In genomic region chr14:69617796-69618195, GRCh38 we compare ENCODE assay signal across 14 cellular contexts. TPM values are rescaled to one million over a fixed set of nuclear protein-coding genes. Genes with fewer than 3 reads are reported as not detected.
A peak's percentile ranks its signal among the peaks of the same experiment; 100 is the strongest.
DNase-seq lines count a peak whose midpoint lies in the region; ATAC-seq and TF ChIP-seq lines count a peak whose summit lies in the region.
"Had no signal": no experiment of that assay in that cellular context is flagged by ENCODE, and none has a peak within 500 bp of the region (broad histone marks: within the 10 kb centered on the region; RNA-seq: fewer than 3 reads in every experiment).

No MANE protein-coding gene starts in this region.

- H3K9me3 ChIP-seq in BLaER1 treated with 17β-estradiol and CSF1 and Interleukin-3, amounts not matched to agents 10 nM and 100 nM (replicated peaks in 1 of 11) = no peaks in the 10 kb centered on the region
- H3K9me3 ChIP-seq in DOHH2 (ENCODE audit: control insufficient read depth, insufficient read depth, low read length) (no peaks in the 10 kb centered on the region), muscle layer of colon (ENCODE audit: low read length) (no peaks in the 10 kb centered on the region), neuronal stem cell (replicated peaks in 1 of 2; ENCODE audit: control insufficient read depth in 2 of 2, insufficient read depth in 1 of 2, low read depth in 1 of 2, low read length in 2 of 2) (no peaks in the 10 kb centered on the region)
- H3K9me3 ChIP-seq: heart right ventricle, tibial artery had no signal

- H3K9me3 Mint-ChIP-seq in activated T-helper 1 cell treated with anti-CD3 and anti-CD28 coated beads, Interleukin-12 subunit alpha, Interleukin-12 subunit beta, Interleukin-2, Interleukin-4 antibody, amounts not matched to agents 30 ng/mL and 10 ng/mL and 1 ng/mL, durations not matched to agents 14 hours and 24 hours and 36 hours = no peaks in the 10 kb centered on the region

- H4K8ac ChIP-seq in neuronal stem cell (ENCODE audit: low read depth, low read length) = no peak overlapping the region

- no peak for TF ChIP-seq CTCF in DOHH2 (IDR thresholded peaks at IDR 0.05; ENCODE audit: low read depth, low read length, poor library complexity, severe bottlenecking)
- TF ChIP-seq CTCF in foreskin keratinocyte (conservative IDR thresholded peaks at IDR 0.05) = no peak

- ATAC-seq in foreskin keratinocyte = no peak
- ATAC-seq in HG02759 (IDR thresholded peaks at IDR 0.05; ENCODE audit: unreplicated experiment) = no peak
- ATAC-seq: heart right ventricle had no signal

- H3K4me1 Mint-ChIP-seq in activated T-helper 1 cell treated with anti-CD3 and anti-CD28 coated beads, Interleukin-12 subunit alpha, Interleukin-12 subunit beta, Interleukin-2, Interleukin-4 antibody, amounts not matched to agents 30 ng/mL and 10 ng/mL and 1 ng/mL, durations not matched to agents 14 hours and 24 hours and 36 hours (ENCODE audit: low read depth) = peaks cover 98% of the 10 kb centered on the region

- H3K9me2 ChIP-seq in DOHH2 (replicated peaks; ENCODE audit: control insufficient read depth, low read length) = no peaks in the 10 kb centered on the region

- H3K27me3 ChIP-seq in BLaER1 treated with 17β-estradiol and CSF1 and Interleukin-3, amounts not matched to agents 10 nM and 100 nM = no peaks in the 10 kb centered on the region
- H3K27me3 ChIP-seq in DOHH2 (ENCODE audit: control insufficient read depth, low read length) = no peaks in the 10 kb centered on the region
- H3K27me3 ChIP-seq in muscle layer of colon (ENCODE audit: control insufficient read depth in 1 of 2, insufficient read depth in 2 of 2, low read length in 2 of 2) = no peaks in the 10 kb centered on the region
- no peaks in the 10 kb centered on the region for H3K27me3 ChIP-seq in foreskin keratinocyte
- H3K27me3 ChIP-seq in neuronal stem cell (ENCODE audit: control insufficient read depth in 3 of 3, insufficient read depth in 3 of 3, low read depth in 1 of 3, low read length in 3 of 3) = no peaks in the 10 kb centered on the region
- H3K27me3 ChIP-seq: heart right ventricle, tibial artery had no signal

- intact Hi-C loops in activated T-helper 1 cell treated with anti-CD3 and anti-CD28 coated beads, Interleukin-12 subunit alpha, Interleukin-12 subunit beta, Interleukin-2, Interleukin-4 antibody, amounts not matched to agents 30 ng/mL and 10 ng/mL and 1 ng/mL, durations not matched to agents 14 hours and 24 hours and 36 hours (cut with micrococcal nuclease) = loop anchor here (10.0 kb wide), 2 partner anchors 463 to 823 kb away; partner anchors contain the start of genes DCAF5 and ZFP36L1

- peaks cover 0 to 36% (median 2%) of the 10 kb centered on the region in 11 experiments; a peak in 9 of 22 replicates for H3K36me3 ChIP-seq in BLaER1 treated with 17β-estradiol and CSF1 and Interleukin-3, amounts not matched to agents 10 nM and 100 nM
- H3K36me3 ChIP-seq in DOHH2 (ENCODE audit: control insufficient read depth, low read length) (peaks cover 44% of the 10 kb centered on the region), muscle layer of colon (ENCODE audit: insufficient read depth, low read length) (no peaks in the 10 kb centered on the region), neuronal stem cell (replicated peaks in 1 of 2; ENCODE audit: control insufficient read depth in 2 of 2, insufficient read depth in 2 of 2, low read length in 2 of 2) (peaks cover 0 to 10% of the 10 kb centered on the region in 2 donors)
- H3K36me3 ChIP-seq: tibial artery had no signal

- H3K27ac ChIP-seq in BLaER1 treated with 17β-estradiol and CSF1 and Interleukin-3, amounts not matched to agents 10 nM and 100 nM = peak overlapping the region in 2 of 11 experiments; percentile 10 to 30; a peak in 3 of 22 replicates
- H3K27ac ChIP-seq in DOHH2 (ENCODE audit: low read depth, low read length) (no peak overlapping the region), muscle layer of colon (ENCODE audit: low read depth, low read length) (peak overlapping the region; percentile 54), foreskin keratinocyte (no peak overlapping the region), neuronal stem cell (replicated peaks; ENCODE audit: low read length) (no peak overlapping the region)

- H3K4me3 Mint-ChIP-seq in activated T-helper 1 cell treated with anti-CD3 and anti-CD28 coated beads, Interleukin-12 subunit alpha, Interleukin-12 subunit beta, Interleukin-2, Interleukin-4 antibody, amounts not matched to agents 30 ng/mL and 10 ng/mL and 1 ng/mL, durations not matched to agents 14 hours and 24 hours and 36 hours = peak overlapping the region; percentile 98

- H2BK120ac ChIP-seq in neuronal stem cell (ENCODE audit: low read depth, low read length) = no peak overlapping the region

- peaks cover 48 to 100% (median 92%) of the 10 kb centered on the region in 11 experiments; a peak in 21 of 22 replicates for H4K20me1 ChIP-seq in BLaER1 treated with 17β-estradiol and CSF1 and Interleukin-3, amounts not matched to agents 10 nM and 100 nM
- 0 out of 2 replicates have a peak, but pooled peaks cover 3% of the 10 kb centered on the region for H4K20me1 ChIP-seq in DOHH2 (ENCODE audit: control insufficient read depth, insufficient read depth, low read depth, low read length)

- no peak overlapping the region for H3K18ac ChIP-seq in neuronal stem cell (ENCODE audit: low read length)

- H3K4ac ChIP-seq in neuronal stem cell (ENCODE audit: low read length) = no peak overlapping the region

- no peak overlapping the region for H2AK5ac ChIP-seq in neuronal stem cell (ENCODE audit: low read depth, low read length)

- no peak overlapping the region for H3K9ac ChIP-seq in BLaER1 treated with 17β-estradiol and CSF1 and Interleukin-3, amounts not matched to agents 10 nM and 100 nM
- H3K9ac ChIP-seq in muscle layer of colon (ENCODE audit: low read length) (no peak overlapping the region), neuronal stem cell (ENCODE audit: low read depth, low read length, poor library complexity) (no peak overlapping the region)

- no peak overlapping the region for H2AFZ ChIP-seq in neuronal stem cell (ENCODE audit: low read length)

- H3K14ac ChIP-seq in neuronal stem cell (ENCODE audit: low read length) = no peak overlapping the region

- 0 out of 20 replicates have a peak overlapping the region, but pooled peaks of 1 of the 10 experiments have one; percentile 25 for H3K4me3 ChIP-seq in BLaER1 treated with 17β-estradiol and CSF1 and Interleukin-3, amounts not matched to agents 10 nM and 100 nM
- H3K4me3 ChIP-seq in DOHH2 (ENCODE audit: low read length) (no peak overlapping the region), muscle layer of colon (ENCODE audit: low read depth in 1 of 2, low read length in 2 of 2) (no peak overlapping the region), neuronal stem cell (ENCODE audit: low read length in 2 of 2) (no peak overlapping the region)
- H3K4me3 ChIP-seq: heart right ventricle, tibial artery had no signal

- peak overlapping the region; percentile 88 for H3K27ac Mint-ChIP-seq in activated T-helper 1 cell treated with anti-CD3 and anti-CD28 coated beads, Interleukin-12 subunit alpha, Interleukin-12 subunit beta, Interleukin-2, Interleukin-4 antibody, amounts not matched to agents 30 ng/mL and 10 ng/mL and 1 ng/mL, durations not matched to agents 14 hours and 24 hours and 36 hours

- H3K36me3 Mint-ChIP-seq in activated T-helper 1 cell treated with anti-CD3 and anti-CD28 coated beads, Interleukin-12 subunit alpha, Interleukin-12 subunit beta, Interleukin-2, Interleukin-4 antibody, amounts not matched to agents 30 ng/mL and 10 ng/mL and 1 ng/mL, durations not matched to agents 14 hours and 24 hours and 36 hours (ENCODE audit: low read depth) = peaks cover 50% of the 10 kb centered on the region

- WGBS in neuronal stem cell (ENCODE audit: extremely low coverage in 2 of 2, insufficient read length in 2 of 2, insufficient replicate concordance in 1 of 2), 2 donors = no CpG with 5 or more reads among the region's 1 CpG

- no peak for DNase-seq in activated T-helper 1 cell treated with anti-CD3 and anti-CD28 coated beads, Interleukin-12 subunit alpha, Interleukin-12 subunit beta, Interleukin-2, Interleukin-4 antibody, amounts not matched to agents 30 ng/mL and 10 ng/mL and 1 ng/mL, durations not matched to agents 14 hours and 24 hours and 36 hours (ENCODE audit: low spot score)
- DNase-seq in foreskin keratinocyte (no peak), NCI-H2029 (lab: John Stamatoyannopoulos, UW) (no peak), neuronal stem cell (ENCODE audit: low spot score) (no peak)
- DNase-seq: DMS 273 treated with DMSO at 0.1 percent for 48 hours, heart right ventricle, OCI-M1, tibial artery had no signal

- H4K91ac ChIP-seq in neuronal stem cell (ENCODE audit: low read depth, low read length, poor library complexity) = no peak overlapping the region

- H3F3A ChIP-seq in DOHH2 (ENCODE audit: control insufficient read depth, insufficient read depth) = peaks cover 32% of the 10 kb centered on the region

- H3K4me1 ChIP-seq in BLaER1 treated with 17β-estradiol and CSF1 and Interleukin-3, amounts not matched to agents 10 nM and 100 nM = peaks cover 80 to 100% (median 91%) of the 10 kb centered on the region in 10 experiments
- peaks cover 85% of the 10 kb centered on the region for H3K4me1 ChIP-seq in DOHH2 (ENCODE audit: control insufficient read depth, low read length)
- peaks cover 76% of the 10 kb centered on the region for H3K4me1 ChIP-seq in muscle layer of colon (ENCODE audit: insufficient read depth, low read length)
- peaks cover 32% of the 10 kb centered on the region for H3K4me1 ChIP-seq in foreskin keratinocyte
- peaks cover 6 to 14% of the 10 kb centered on the region in 2 donors for H3K4me1 ChIP-seq in neuronal stem cell (ENCODE audit: control insufficient read depth in 2 of 2, insufficient read depth in 1 of 2, low read depth in 1 of 2, low read length in 2 of 2)

- no peak overlapping the region for H2BK5ac ChIP-seq in neuronal stem cell (ENCODE audit: low read length)

- no peak overlapping the region for H2BK15ac ChIP-seq in neuronal stem cell (ENCODE audit: low read length)

- H3K79me1 ChIP-seq in neuronal stem cell (ENCODE audit: low read depth, low read length) = no peaks in the 10 kb centered on the region

- peak overlapping the region; percentile 74 to 99 (median 87) for H3K4me2 ChIP-seq in BLaER1 treated with 17β-estradiol and CSF1 and Interleukin-3, amounts not matched to agents 10 nM and 100 nM
- H3K4me2 ChIP-seq in DOHH2 (ENCODE audit: low read length) (peak overlapping the region; percentile 94), neuronal stem cell (ENCODE audit: insufficient read depth, low read length, poor library complexity, severe bottlenecking) (no peak overlapping the region)

- H3K27me3 Mint-ChIP-seq in activated T-helper 1 cell treated with anti-CD3 and anti-CD28 coated beads, Interleukin-12 subunit alpha, Interleukin-12 subunit beta, Interleukin-2, Interleukin-4 antibody, amounts not matched to agents 30 ng/mL and 10 ng/mL and 1 ng/mL, durations not matched to agents 14 hours and 24 hours and 36 hours (ENCODE audit: insufficient read depth) = no peaks in the 10 kb centered on the region

- H2BK12ac ChIP-seq in neuronal stem cell (ENCODE audit: low read length) = no peak overlapping the region

- H3K23ac ChIP-seq in neuronal stem cell (ENCODE audit: low read depth, low read length, poor library complexity) = no peak overlapping the region

- H3K79me2 ChIP-seq in DOHH2 (ENCODE audit: control insufficient read depth, low read length) = peaks cover 87% of the 10 kb centered on the region

RNA-seq across cellular contexts. Expression of gene SUSD6, which starts 6.4 kb away (rescaled TPM):
- 91.3 and 94.3 TPM in 2 replicates for total RNA-seq in activated T-helper 1 cell treated with anti-CD3 and anti-CD28 coated beads, Interleukin-12 subunit alpha, Interleukin-12 subunit beta, Interleukin-2, Interleukin-4 antibody, amounts not matched to agents 30 ng/mL and 10 ng/mL and 1 ng/mL, durations not matched to agents 14 hours and 24 hours and 36 hours
- total RNA-seq in foreskin keratinocyte = 14.5 and 17.4 TPM in 2 replicates
- 5.4 and 5.9 TPM in 2 replicates for polyA plus RNA-seq in foreskin keratinocyte
- 5.6 TPM for polyA plus RNA-seq in neuronal stem cell (2013, experiment 1 of 2)
- polyA plus RNA-seq in neuronal stem cell (2013, experiment 2 of 2) = 5.6 TPM

RNA-seq across cellular contexts. Expression of gene CCDC177, which starts 43.1 kb away (rescaled TPM):
- total RNA-seq in activated T-helper 1 cell treated with anti-CD3 and anti-CD28 coated beads, Interleukin-12 subunit alpha, Interleukin-12 subunit beta, Interleukin-2, Interleukin-4 antibody, amounts not matched to agents 30 ng/mL and 10 ng/mL and 1 ng/mL, durations not matched to agents 14 hours and 24 hours and 36 hours = 0.08 TPM in 1 of 2 replicates, not detected in the other
- total RNA-seq in foreskin keratinocyte = not detected in 2 replicates
- polyA plus RNA-seq in foreskin keratinocyte = not detected in 2 replicates
- 7.6 TPM for polyA plus RNA-seq in neuronal stem cell (2013, experiment 1 of 2)
- 7.7 TPM for polyA plus RNA-seq in neuronal stem cell (2013, experiment 2 of 2)
- total RNA-seq: dermis microvascular lymphatic vessel endothelial cell, heart right ventricle, lung microvascular endothelial cell had no signal
